25 cellular contexts compared by ENCODE assay signal in the genomic region with DNA sequence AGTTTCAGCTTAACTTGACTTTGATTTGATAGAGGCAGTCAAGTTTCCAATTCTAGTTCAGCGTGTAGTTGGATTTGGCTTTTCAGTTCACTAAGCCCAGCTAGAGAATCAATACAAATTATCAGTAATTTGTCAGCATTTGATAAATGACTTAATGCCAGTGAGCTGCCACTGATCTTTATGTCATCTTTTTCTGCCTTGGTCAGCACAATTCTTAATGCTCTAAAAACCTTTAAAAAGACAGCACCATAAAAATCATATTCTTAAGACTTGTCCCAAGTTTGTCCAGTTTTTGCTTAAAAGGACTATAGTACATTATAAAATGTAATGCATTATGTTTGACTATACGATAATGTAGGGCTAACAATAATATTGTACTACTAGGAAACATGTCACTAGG.
"Had no signal": no experiment of that assay in that cellular context is flagged by ENCODE, and none has a peak within 500 bp of the region (broad histone marks: within the 10 kb centered on the region; RNA-seq: fewer than 3 reads in every experiment).

No MANE protein-coding gene starts in this region.

- H3K27ac ChIP-seq: hepatocyte, left ventricle myocardium inferior, pancreas, prostate gland, sigmoid colon, tibial nerve, uterus had no signal

- H3K9me3 ChIP-seq: left ventricle myocardium inferior, prostate gland, sigmoid colon, tibial nerve, uterus had no signal

- ATAC-seq: mucosa of descending colon; naive thymus-derived CD4-positive, alpha-beta T cell; natural killer cell treated with Interleukin-12 subunit alpha and Interleukin-12 subunit beta and Interleukin-15 and Interleukin-18, amount 100 ng/mL, for 72 hours; pancreas; right cardiac atrium; stimulated activated memory B cell treated with anti-CD40 and anti-IgM and Interleukin-4, amounts not matched to agents 10 μg/mL and 1 μg/mL and 100 μg/mL, for 72 hours; stimulated activated naive CD8-positive, alpha-beta T cell treated with anti-CD3 and anti-CD28 coated beads, Interleukin-15, amount 100 ng/mL, for 72 hours had no signal

- DNase-seq: islet precursor cell; left ventricle myocardium inferior; midbrain; mucosa of descending colon; naive thymus-derived CD4-positive, alpha-beta T cell; nucleus accumbens; pancreas; posterior cingulate gyrus; retina; right cardiac atrium; sigmoid colon; small intestine; stimulated activated CD4-positive, alpha-beta T cell treated with anti-CD3 and anti-CD28 coated beads, Interleukin-1b, Interleukin-23, amount 100 ng/mL, for 48 hours; stimulated activated CD4-positive, alpha-beta T cell treated with anti-CD3 and anti-CD28 coated beads, Interleukin-2, amount 100 ng/mL, for 48 hours; stimulated activated CD4-positive, alpha-beta T cell treated with anti-CD3 and anti-CD28 coated beads, Interleukin-4, amount 100 ng/mL, for 4 hours; stimulated activated CD8-positive, alpha-beta memory T cell treated with anti-CD3 and anti-CD28 coated beads, Interleukin-4, amount 100 ng/mL, for 48 hours; stimulated activated naive CD4-positive, alpha-beta T cell treated with Interleukin-2 at 50 U/mL for 16 hours; stimulated activated naive CD8-positive, alpha-beta T cell treated with anti-CD3 and anti-CD28 coated beads, Interleukin-15, amount 100 ng/mL, for 72 hours; substantia nigra; uterus had no signal

- H3K79me2 ChIP-seq: hepatocyte had no signal

- H3K36me3 ChIP-seq: left ventricle myocardium inferior, pancreas, prostate gland, sigmoid colon, tibial nerve, uterus had no signal

- H2AFZ ChIP-seq: hepatocyte had no signal

- H3K4me2 ChIP-seq: hepatocyte had no signal

- FAIRE-seq: small intestine had no signal

- H3K27me3 ChIP-seq: hepatocyte, pancreas, sigmoid colon, tibial nerve, uterus had no signal

- H3K4me3 ChIP-seq: hepatocyte, left ventricle myocardium inferior, mucosa of descending colon, pancreas, prostate gland, sigmoid colon, tibial nerve, uterus had no signal

- H3K4me1 ChIP-seq: left ventricle myocardium inferior, pancreas, prostate gland, sigmoid colon, tibial nerve, uterus had no signal
